Comparison of ENCODE assay signal across 1 cellular context in the genomic region with DNA sequence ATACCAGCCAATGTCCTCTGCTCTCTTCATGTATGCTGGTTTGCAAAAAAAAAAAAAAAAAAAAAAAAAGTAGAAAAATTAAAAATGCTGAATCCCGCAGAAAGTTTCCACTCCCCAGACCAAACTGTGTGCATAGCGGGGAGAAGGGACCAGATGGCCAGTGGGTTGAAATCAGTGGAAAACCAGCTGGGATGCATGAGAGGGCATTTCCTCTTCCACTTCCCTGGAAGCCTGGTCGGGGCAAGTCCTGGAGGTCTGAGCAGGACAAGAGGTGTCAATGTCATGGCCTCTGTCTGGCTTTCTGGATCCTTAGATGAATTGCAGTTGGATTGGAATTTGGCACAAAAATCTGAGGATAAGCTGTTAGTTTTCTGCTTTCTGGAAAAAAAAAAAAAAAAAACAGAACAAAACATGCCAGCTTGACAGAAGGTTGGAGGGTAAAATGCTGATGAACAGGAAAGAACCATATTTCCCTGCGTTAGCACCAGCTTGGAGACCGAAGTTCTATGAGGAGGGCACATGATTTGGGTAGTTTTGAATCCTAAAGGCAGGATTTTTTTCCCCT.
TF ChIP-seq lines count a peak whose summit lies in the region.

No MANE protein-coding gene starts in this region.

TF ChIP-seq in SK-N-SH, 30 proteins besides CTCF, POLR2A, EP300 and RAD21 (continued from another document):
- TF ChIP-seq, protein P1, sequence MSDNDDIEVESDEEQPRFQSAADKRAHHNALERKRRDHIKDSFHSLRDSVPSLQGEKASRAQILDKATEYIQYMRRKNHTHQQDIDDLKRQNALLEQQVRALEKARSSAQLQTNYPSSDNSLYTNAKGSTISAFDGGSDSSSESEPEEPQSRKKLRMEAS (IDR thresholded peaks at IDR 0.05; ENCODE audit: low read depth) = no peak
TF ChIP-seq in SK-N-SH: peak in this region for 0.
